Comparison of ENCODE assay signal across 8 cellular contexts in the genomic region with DNA sequence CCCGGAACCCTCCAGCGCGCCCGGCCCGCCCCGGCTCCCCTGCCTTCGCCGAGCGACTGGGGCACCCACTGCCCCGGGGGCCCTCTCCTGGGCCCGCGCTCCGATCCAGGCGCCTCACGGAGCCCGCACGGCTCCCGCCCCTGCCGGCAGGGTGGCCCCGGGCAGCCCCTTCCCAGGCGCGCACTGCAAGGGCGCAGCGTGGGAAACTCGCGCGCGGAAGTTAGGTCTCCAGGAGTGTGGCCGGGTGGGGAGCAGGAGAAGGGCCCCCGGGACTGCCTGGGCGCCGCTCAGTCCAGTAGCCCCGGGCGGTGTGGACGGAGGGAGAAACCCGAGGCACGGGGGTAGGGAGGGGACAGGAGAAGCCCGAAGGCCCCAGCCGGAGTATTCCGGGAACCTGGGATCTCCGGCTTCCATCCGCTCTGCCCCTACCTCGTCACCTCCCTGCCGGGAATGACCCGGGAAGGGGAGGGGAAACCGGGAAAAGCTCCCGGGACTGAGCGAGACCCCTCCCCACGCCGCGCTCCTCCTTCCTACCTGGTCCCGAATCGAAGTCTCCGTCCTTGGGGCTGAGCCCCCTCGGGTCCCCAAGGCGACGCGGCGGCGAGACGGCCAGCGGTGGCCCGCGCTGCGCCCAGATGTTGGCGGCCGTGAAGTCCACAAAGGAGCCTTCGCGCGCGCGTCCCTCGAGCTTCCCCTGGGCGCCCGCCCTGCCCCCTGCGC. TPM values are rescaled to one million over a fixed set of nuclear protein-coding genes. Genes with fewer than 3 reads are reported as not detected.
DNase-seq lines count a peak whose midpoint lies in the region; ATAC-seq and TF ChIP-seq lines count a peak whose summit lies in the region.

No MANE protein-coding gene starts in this region.

- H3K4me3 ChIP-seq in astrocyte of the cerebellum (ENCODE audit: low read depth, low read length): peak overlapping the region; percentile 84

- H3K36me3 Mint-ChIP-seq in immature natural killer cell: no peaks in the 10 kb centered on the region

- DNase-seq in GM10266 (ENCODE audit: extremely low spot score): peak; percentile 47
- peak; percentile 40 for DNase-seq in LHCN-M2 (ENCODE audit: low read depth)
- DNase-seq in astrocyte of the cerebellum (ENCODE audit: low read depth): no peak
- DNase-seq in immature natural killer cell: no peak
- DNase-seq in stimulated activated CD8-positive, alpha-beta memory T cell treated with anti-CD3 and anti-CD28 coated beads, Interleukin-4, amount 100 ng/mL, for 48 hours: peak; percentile 46
- DNase-seq in pons (ENCODE audit: low spot score): no peak
- no peak for DNase-seq in T-helper 9 cell

- in situ Hi-C loops in astrocyte of the cerebellum (cut with HindIII; ENCODE audit: low sequenced_read_pairs): no loop called here

- no peak for TF ChIP-seq CTCF in GM10266 (IDR thresholded peaks at IDR 0.05; ENCODE audit: control insufficient read depth, insufficient read depth, low read depth, missing control alignments)
- TF ChIP-seq CTCF in astrocyte of the cerebellum (IDR thresholded peaks at IDR 0.05; ENCODE audit: low read depth, low read length, missing control alignments): no peak

- H3K27me3 Mint-ChIP-seq in immature natural killer cell (ENCODE audit: low read depth in 3 of 3): peaks cover 5 to 12% (median 8%) of the 10 kb centered on the region in 3 donors

- H3K27ac Mint-ChIP-seq in immature natural killer cell: no peak overlapping the region

- H3K4me3 Mint-ChIP-seq in immature natural killer cell: peak overlapping the region; percentile 57 to 79 (median 60)

- ATAC-seq in HG03280 (IDR thresholded peaks at IDR 0.05; ENCODE audit: unreplicated experiment): no peak

- peaks cover 32 to 37% of the 10 kb centered on the region in 2 donors for H3K4me1 Mint-ChIP-seq in immature natural killer cell

- no peaks in the 10 kb centered on the region for H3K9me3 Mint-ChIP-seq in immature natural killer cell

RNA-seq across cellular contexts. Expression of a gene that starts 0.5 kb away (rescaled TPM):
- total RNA-seq in LHCN-M2 (2014; rRNA removed): 29.3 and 32.8 TPM in 2 replicates
- 7.4 TPM for polyA plus RNA-seq in LHCN-M2 (2012)
- polyA plus RNA-seq in immature natural killer cell: 10 to 100 TPM in 2 of 3 donors, 1 to 10 TPM in 1; 9.0 to 15.4 (median 10.6) TPM

RNA-seq across cellular contexts. Expression of a gene that starts 19.1 kb away (rescaled TPM):
- 31.9 and 35.0 TPM in 2 replicates for total RNA-seq in LHCN-M2 (2014; rRNA removed)
- polyA plus RNA-seq in LHCN-M2 (2012): 16.3 TPM
- 10 to 100 TPM; 17.0 to 27.5 (median 27.2) TPM for polyA plus RNA-seq in immature natural killer cell

Comparison
In these comparisons a context has a peak if more than half of its experiments do, and no peak if none do; other contexts are left out.
1. DNase-seq: peak in GM10266 (single experiment), LHCN-M2 (single experiment) and stimulated activated CD8-positive, alpha-beta memory T cell treated with anti-CD3 and anti-CD28 coated beads, Interleukin-4, amount 100 ng/mL, for 48 hours (single experiment); none in astrocyte of the cerebellum (single experiment), immature natural killer cell (0 of 3), pons (single experiment) and T-helper 9 cell (single experiment).